In the genomic region with DNA sequence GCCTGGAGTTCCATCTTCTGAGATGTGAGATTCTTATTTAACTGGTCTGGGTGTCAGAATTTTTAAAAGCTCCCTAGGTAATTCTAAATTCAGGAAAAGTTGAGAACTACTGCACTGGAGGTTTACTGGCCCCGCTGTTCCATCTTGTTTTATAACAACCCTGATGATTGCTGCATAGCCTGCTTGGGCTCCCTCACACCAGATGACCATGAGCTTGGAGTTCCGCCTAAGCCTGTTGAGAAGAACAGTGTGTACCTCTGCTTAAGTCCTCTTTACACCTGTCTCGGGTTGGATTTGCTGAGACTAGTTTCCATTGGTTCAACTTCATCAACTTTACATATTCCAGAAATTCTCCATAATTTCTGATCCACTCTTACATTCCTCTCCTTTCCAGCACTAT, we compare ENCODE assay signal across 13 cellular contexts.
DNase-seq lines count a peak whose midpoint lies in the region; ATAC-seq and TF ChIP-seq lines count a peak whose summit lies in the region.
"Had no signal": no experiment of that assay in that cellular context is flagged by ENCODE, and none has a peak within 500 bp of the region (broad histone marks: within the 10 kb centered on the region; RNA-seq: fewer than 3 reads in every experiment).

No MANE protein-coding gene starts in this region.

- peak overlapping the region; percentile 28 to 58 for H3K27ac ChIP-seq in right atrium auricular region
- H3K27ac ChIP-seq in A673 (ENCODE audit: low read depth, low read length, poor library complexity, severe bottlenecking): no peak overlapping the region
- H3K27ac ChIP-seq in foreskin keratinocyte: no peak overlapping the region
- H3K27ac ChIP-seq: breast epithelium, epithelial cell of prostate had no signal

- no peaks in the 10 kb centered on the region for H3K27me3 Mint-ChIP-seq in activated CD4-positive, alpha-beta T cell treated with anti-CD3 and anti-CD28 coated beads, Interleukin-2, amount 10 ng/mL, durations not matched to agents 24 days and 14 days
- no peaks in the 10 kb centered on the region for H3K27me3 Mint-ChIP-seq in activated T-helper 17 cell treated with anti-CD3 and anti-CD28 coated beads, Interleukin-2, amount 50 U/mL, for 72 hours
- H3K27me3 Mint-ChIP-seq in stimulated activated naive CD8-positive, alpha-beta T cell treated with anti-CD3 and anti-CD28 coated beads, Interleukin-15, amount 100 ng/mL, for 72 hours: no peaks in the 10 kb centered on the region

- peaks cover 36% of the 10 kb centered on the region for H3K4me1 Mint-ChIP-seq in activated CD4-positive, alpha-beta T cell treated with anti-CD3 and anti-CD28 coated beads, Interleukin-2, amount 10 ng/mL, durations not matched to agents 24 days and 14 days
- H3K4me1 Mint-ChIP-seq in activated T-helper 17 cell treated with anti-CD3 and anti-CD28 coated beads, Interleukin-2, amount 50 U/mL, for 72 hours: peaks cover 39% of the 10 kb centered on the region
- peaks cover 88% of the 10 kb centered on the region for H3K4me1 Mint-ChIP-seq in stimulated activated naive CD8-positive, alpha-beta T cell treated with anti-CD3 and anti-CD28 coated beads, Interleukin-15, amount 100 ng/mL, for 72 hours

- peaks cover 0 to 19% of the 10 kb centered on the region in 2 donors for H3K4me1 ChIP-seq in right atrium auricular region
- no peaks in the 10 kb centered on the region for H3K4me1 ChIP-seq in A673 (ENCODE audit: insufficient read depth, low read length, poor library complexity, severe bottlenecking)
- peaks cover 10% of the 10 kb centered on the region for H3K4me1 ChIP-seq in foreskin keratinocyte
- H3K4me1 ChIP-seq: breast epithelium had no signal

- no peaks in the 10 kb centered on the region for H3K9me3 ChIP-seq in right atrium auricular region
- no peaks in the 10 kb centered on the region for H3K9me3 ChIP-seq in A673 (ENCODE audit: low read depth, low read length, poor library complexity, severe bottlenecking)
- H3K9me3 ChIP-seq: breast epithelium had no signal

- BruUV-seq in A673 (replicated peaks; lab: Mats Ljungman, UMichigan): no TSS peak

- no peaks in the 10 kb centered on the region for H3K27me3 ChIP-seq in right atrium auricular region
- no peaks in the 10 kb centered on the region for H3K27me3 ChIP-seq in A673 (replicated peaks; ENCODE audit: insufficient read depth, low read depth, low read length, poor library complexity)
- no peaks in the 10 kb centered on the region for H3K27me3 ChIP-seq in foreskin keratinocyte
- H3K27me3 ChIP-seq: breast epithelium had no signal

- H3K36me3 ChIP-seq in right atrium auricular region (peaks cover 85% of the 10 kb centered on the region), A673 (ENCODE audit: insufficient read depth, low read length, poor library complexity, severe bottlenecking) (no peaks in the 10 kb centered on the region)
- H3K36me3 ChIP-seq: breast epithelium had no signal

- peak overlapping the region; percentile 15 for H3K4me3 Mint-ChIP-seq in activated CD4-positive, alpha-beta T cell treated with anti-CD3 and anti-CD28 coated beads, Interleukin-2, amount 10 ng/mL, durations not matched to agents 24 days and 14 days
- H3K4me3 Mint-ChIP-seq in activated T-helper 17 cell treated with anti-CD3 and anti-CD28 coated beads, Interleukin-2, amount 50 U/mL, for 72 hours: peak overlapping the region; percentile 57
- peak overlapping the region; percentile 71 to 72 for H3K4me3 Mint-ChIP-seq in stimulated activated naive CD8-positive, alpha-beta T cell treated with anti-CD3 and anti-CD28 coated beads, Interleukin-15, amount 100 ng/mL, for 72 hours

- TF ChIP-seq CTCF in right atrium auricular region (IDR thresholded peaks at IDR 0.05): no peak
- no peak for TF ChIP-seq CTCF in A673 (conservative IDR thresholded peaks at IDR 0.05; ENCODE audit: low read depth, low read length)
- no peak for TF ChIP-seq CTCF in foreskin keratinocyte (conservative IDR thresholded peaks at IDR 0.05)

- H3K36me3 Mint-ChIP-seq in activated CD4-positive, alpha-beta T cell treated with anti-CD3 and anti-CD28 coated beads, Interleukin-2, amount 10 ng/mL, durations not matched to agents 24 days and 14 days (ENCODE audit: low read depth): peaks cover 74% of the 10 kb centered on the region
- peaks cover 79% of the 10 kb centered on the region for H3K36me3 Mint-ChIP-seq in activated T-helper 17 cell treated with anti-CD3 and anti-CD28 coated beads, Interleukin-2, amount 50 U/mL, for 72 hours (ENCODE audit: low read depth)

- CTCF ChIA-PET in A673 (lab: Charles Lee): no interaction called here

- H3K27ac Mint-ChIP-seq in activated CD4-positive, alpha-beta T cell treated with anti-CD3 and anti-CD28 coated beads, Interleukin-2, amount 10 ng/mL, durations not matched to agents 24 days and 14 days: no peak overlapping the region
- H3K27ac Mint-ChIP-seq in activated T-helper 17 cell treated with anti-CD3 and anti-CD28 coated beads, Interleukin-2, amount 50 U/mL, for 72 hours: peak overlapping the region; percentile 58
- no peak overlapping the region for H3K27ac Mint-ChIP-seq in stimulated activated naive CD8-positive, alpha-beta T cell treated with anti-CD3 and anti-CD28 coated beads, Interleukin-15, amount 100 ng/mL, for 72 hours

- H3K9me3 Mint-ChIP-seq in activated CD4-positive, alpha-beta T cell treated with anti-CD3 and anti-CD28 coated beads, Interleukin-2, amount 10 ng/mL, durations not matched to agents 24 days and 14 days: peaks cover 6% of the 10 kb centered on the region
- H3K9me3 Mint-ChIP-seq in activated T-helper 17 cell treated with anti-CD3 and anti-CD28 coated beads, Interleukin-2, amount 50 U/mL, for 72 hours: no peaks in the 10 kb centered on the region
- peaks cover 7 to 12% of the 10 kb centered on the region in 2 donors for H3K9me3 Mint-ChIP-seq in stimulated activated naive CD8-positive, alpha-beta T cell treated with anti-CD3 and anti-CD28 coated beads, Interleukin-15, amount 100 ng/mL, for 72 hours

- no peak overlapping the region for H3K4me3 ChIP-seq in right atrium auricular region
- no peak overlapping the region for H3K4me3 ChIP-seq in A673 (ENCODE audit: low read depth, low read length, poor library complexity, severe bottlenecking)
- H3K4me3 ChIP-seq: breast epithelium had no signal

- intact Hi-C loops in activated CD4-positive, alpha-beta T cell treated with anti-CD3 and anti-CD28 coated beads, Interleukin-2, amount 10 ng/mL, durations not matched to agents 24 days and 14 days (cut with micrococcal nuclease): no loop called here
- intact Hi-C loops in posterior vena cava (cut with DNase I) (no loop called here), A673 (cut with micrococcal nuclease; ENCODE audit: unreplicated experiment) (no loop called here)

- no peak for DNase-seq in activated CD4-positive, alpha-beta T cell treated with anti-CD3 and anti-CD28 coated beads, Interleukin-2, amount 10 ng/mL, durations not matched to agents 24 days and 14 days
- no peak for DNase-seq in activated CD4-positive, alpha-beta T cell treated with anti-CD3 and anti-CD28 coated beads, Interleukin-2, amount 50 U/mL, for 4 hours
- DNase-seq in right atrium auricular region (ENCODE audit: low spot score): no peak
- DNase-seq in stimulated activated naive CD8-positive, alpha-beta T cell treated with anti-CD3 and anti-CD28 coated beads, Interleukin-15, amount 100 ng/mL, for 72 hours: no peak
- no peak for DNase-seq in posterior vena cava (ENCODE audit: low spot score)
- DNase-seq in A673 (ENCODE audit: low spot score): no peak
- no peak for DNase-seq in foreskin keratinocyte
- DNase-seq: ACHN, NCI-H2171 treated with DMSO at 0.1 percent for 48 hours, T-helper 9 cell had no signal

- POLR2A ChIA-PET in A673 (lab: Charles Lee; ENCODE audit: low non-redundant PET): no interaction called here

- no peak for ATAC-seq in activated T-helper 17 cell treated with anti-CD3 and anti-CD28 coated beads, Interleukin-2, amount 50 U/mL, for 72 hours (replicated peaks)
- ATAC-seq in stimulated activated naive CD8-positive, alpha-beta T cell treated with anti-CD3 and anti-CD28 coated beads, Interleukin-15, amount 100 ng/mL, for 72 hours: no peak
- no peak for ATAC-seq in foreskin keratinocyte

Comparison
In these comparisons a context has a peak if more than half of its experiments do, and no peak if none do; other contexts are left out.
1. H3K4me3 Mint-ChIP-seq: peak in every context shown above with its lines; median percentile 72 in stimulated activated naive CD8-positive, alpha-beta T cell treated with anti-CD3 and anti-CD28 coated beads, Interleukin-15, amount 100 ng/mL, for 72 hours; 57 in activated T-helper 17 cell treated with anti-CD3 and anti-CD28 coated beads, Interleukin-2, amount 50 U/mL, for 72 hours; 15 in activated CD4-positive, alpha-beta T cell treated with anti-CD3 and anti-CD28 coated beads, Interleukin-2, amount 10 ng/mL, durations not matched to agents 24 days and 14 days.
2. H3K27ac ChIP-seq: peak in right atrium auricular region (2 of 2); none in A673 (single experiment) and foreskin keratinocyte (single experiment).